8 cellular contexts compared by ENCODE assay signal in genomic region chr4:154503598-154503997, GRCh38. TPM values are rescaled to one million over a fixed set of nuclear protein-coding genes. Genes with fewer than 3 reads are reported as not detected.
DNase-seq lines count a peak whose midpoint lies in the region; ATAC-seq, FAIRE-seq and TF ChIP-seq lines count a peak whose summit lies in the region.

No MANE protein-coding gene starts in this region.

- H3K27me3 ChIP-seq in BE2C (peaks cover 50% of the 10 kb centered on the region), HCT116 (ENCODE audit: insufficient read depth, low read length) (peaks cover 14% of the 10 kb centered on the region)

- H3K4me1 ChIP-seq in BE2C (no peaks in the 10 kb centered on the region), HCT116 (ENCODE audit: control insufficient read depth in 1 of 2, insufficient read depth in 2 of 2, low read length in 2 of 2) (peaks cover 0 to 2% of the 10 kb centered on the region in 2 experiments; a peak in 1 of 4 replicates), kidney (ENCODE audit: control insufficient read depth in 1 of 2, insufficient read depth in 1 of 2, low read depth in 1 of 2, low read length in 2 of 2) (no peaks in the 10 kb centered on the region)

- TF ChIP-seq POLR2A in HCT116 (IDR thresholded peaks at IDR 0.05; ENCODE audit: borderline replicate concordance, extremely low read depth, insufficient read depth, insufficient read length), result no peak

- intact Hi-C loops in HCT116 (cut with micrococcal nuclease) (loop anchor here (5.0 to 10.0 kb wide), 2 partner anchors 429 to 731 kb away; no protein-coding TSS in a partner anchor), kidney (cut with DNase I) (no loop called here)

- RAD21 ChIA-PET in HCT116 (lab: Charles Lee; ENCODE audit: low non-redundant PET in 1 of 2, low total read pairs in 2 of 2, uncharacterized antibody in 2 of 2, unreplicated experiment in 2 of 2), result no interaction called here

- no peaks in the 10 kb centered on the region for H3K9me2 ChIP-seq in HCT116 (ENCODE audit: insufficient read depth)

- no peaks in the 10 kb centered on the region for H3K9me3 ChIP-seq in BE2C
- H3K9me3 ChIP-seq in HCT116 (ENCODE audit: control insufficient read depth in 1 of 2, insufficient read depth in 1 of 2, low read depth in 1 of 2, low read length in 2 of 2), result no peaks in the 10 kb centered on the region
- no peaks in the 10 kb centered on the region for H3K9me3 ChIP-seq in kidney (ENCODE audit: control insufficient read depth in 1 of 2, low read length in 2 of 2)

- POLR2A ChIA-PET in HCT116 (lab: Charles Lee), result no interaction called here

- TF ChIP-seq CTCF in BE2C (IDR thresholded peaks at IDR 0.05; ENCODE audit: low read depth, low read length) (peak; percentile 71), HCT116 (IDR thresholded peaks at IDR 0.05 in 2 of 3, conservative IDR thresholded peaks at IDR 0.05 in 1 of 3; ENCODE audit: borderline replicate concordance in 1 of 3, insufficient read depth in 1 of 3, low read depth in 2 of 3, low read length in 2 of 3) (peak; percentile 35 to 69 (median 66); a peak in 5 of 6 replicates), kidney (IDR thresholded peaks at IDR 0.05; ENCODE audit: borderline replicate concordance, extremely low read depth, insufficient read depth) (peak; percentile 8)

- H3K27ac ChIP-seq in HCT116 (ENCODE audit: low read depth, low read length) (no peak overlapping the region), kidney (ENCODE audit: low read depth in 2 of 2, low read length in 2 of 2) (no peak overlapping the region)

- H3K4me2 ChIP-seq in HCT116 (ENCODE audit: low read length), result no peak overlapping the region

- CTCF ChIA-PET in HCT116 (lab: Charles Lee), result no interaction called here

- H3K79me2 ChIP-seq in HCT116 (ENCODE audit: insufficient read depth, low read length), result no peaks in the 10 kb centered on the region

- no TSS peak for BruUV-seq in HCT116 (replicated peaks; lab: Mats Ljungman, UMichigan)

- FAIRE-seq in kidney (lab: Jason Lieb, UNC), result no peak

- H3K36me3 ChIP-seq in BE2C (no peaks in the 10 kb centered on the region), HCT116 (ENCODE audit: control insufficient read depth in 1 of 2, insufficient read depth in 2 of 2, low read length in 2 of 2) (no peaks in the 10 kb centered on the region), kidney (ENCODE audit: control insufficient read depth in 1 of 2, insufficient read depth in 2 of 2, low read length in 2 of 2) (no peaks in the 10 kb centered on the region)

- DNase-seq in BE2C (no peak), HCT116 (ENCODE audit: low read depth, low spot score) (peak; percentile 50), SW480 (ENCODE audit: low spot score) (peak; percentile 42), kidney (no peak), mesenteric fat pad (ENCODE audit: low spot score) (no peak)
- DNase-seq in stimulated activated CD4-positive, alpha-beta T cell treated with anti-CD3 and anti-CD28 coated beads, Interleukin-4, amount 100 ng/mL, for 24 hours, result no peak
- no peak for DNase-seq in activated CD4-positive, alpha-beta T cell treated with anti-CD3 and anti-CD28 coated beads for 4 hours

- no peaks in the 10 kb centered on the region for H4K20me1 ChIP-seq in HCT116 (ENCODE audit: insufficient read depth)

- TF ChIP-seq RAD21 in HCT116 (IDR thresholded peaks at IDR 0.05; ENCODE audit: low read depth), result peak; percentile 55; the same call in 1 of the 2 replicates

- H3K9ac ChIP-seq in HCT116 (ENCODE audit: low read length) (no peak overlapping the region), kidney (ENCODE audit: low read length in 2 of 2) (no peak overlapping the region)

- peak overlapping the region; percentile 5 for H2AFZ ChIP-seq in HCT116 (ENCODE audit: low read depth, low read length, poor library complexity, severe bottlenecking)

- H3K4me3 ChIP-seq in BE2C (ENCODE audit: low read depth, low read length) (no peak overlapping the region), HCT116 (replicated peaks in 1 of 2; ENCODE audit: low read depth in 1 of 2, low read length in 2 of 2) (no peak overlapping the region), kidney (ENCODE audit: low read length in 2 of 2) (no peak overlapping the region)

- ATAC-seq in HCT116 (peak; percentile 78), HG02588 (IDR thresholded peaks at IDR 0.05; ENCODE audit: unreplicated experiment) (no peak)

TF ChIP-seq in HCT116, 20 proteins besides CTCF, POLR2A, EP300 and RAD21:
- TF ChIP-seq SP1 (IDR thresholded peaks at IDR 0.05; ENCODE audit: low read depth) (no peak), CBX3 (IDR thresholded peaks at IDR 0.05; ENCODE audit: low read depth) (0 out of 2 replicates have a peak, but pooled peaks have one; percentile 17), TCF7L2 (IDR thresholded peaks at IDR 0.05; ENCODE audit: borderline replicate concordance, extremely low read depth, insufficient read depth, insufficient read length) (no peak)

RNA-seq across cellular contexts. Expression of gene DCHS2, which starts 12.0 kb away (rescaled TPM):
- not detected for polyA plus RNA-seq in BE2C (2012; ENCODE audit: insufficient read depth, insufficient read length, low read depth)
- total RNA-seq in HCT116 (2021; ENCODE audit: unreplicated experiment) (0.05 TPM), kidney (0.47 TPM), mesenteric fat pad (0.32 TPM)
- polyA plus RNA-seq in HCT116 (2012), result not detected in 2 replicates
- polyA plus RNA-seq in kidney (ENCODE audit: insufficient read depth, low read depth, low replicate concordance), result not detected

RNA-seq across cellular contexts. Expression of gene PLRG1, which starts 46.6 kb away (rescaled TPM):
- polyA plus RNA-seq in BE2C (2012; ENCODE audit: insufficient read depth, insufficient read length, low read depth), result 64.5 TPM
- total RNA-seq in HCT116 (2021; ENCODE audit: unreplicated experiment) (141 TPM), kidney (69.7 TPM), mesenteric fat pad (66.8 TPM)
- 81.9 and 111 TPM in 2 replicates for polyA plus RNA-seq in HCT116 (2012)
- 54.6 TPM for polyA plus RNA-seq in kidney (ENCODE audit: insufficient read depth, low read depth, low replicate concordance)

RNA-seq across cellular contexts. Expression of gene FGB, which starts 59.2 kb away (rescaled TPM):
- not detected for polyA plus RNA-seq in BE2C (2012; ENCODE audit: insufficient read depth, insufficient read length, low read depth)
- total RNA-seq in HCT116 (2021; ENCODE audit: unreplicated experiment) (2.0 TPM), kidney (42.5 TPM), mesenteric fat pad (not detected)
- polyA plus RNA-seq in HCT116 (2012), result not detected in 2 replicates
- 23.5 TPM for polyA plus RNA-seq in kidney (ENCODE audit: insufficient read depth, low read depth, low replicate concordance)

Comparison
In these comparisons a context has a peak if more than half of its experiments do, and no peak if none do; other contexts are left out.
1. DNase-seq: peak in HCT116 (single experiment) and SW480 (single experiment); none in BE2C (single experiment), kidney (single experiment), stimulated activated CD4-positive, alpha-beta T cell treated with anti-CD3 and anti-CD28 coated beads, Interleukin-4, amount 100 ng/mL, for 24 hours (single experiment), mesenteric fat pad (single experiment) and activated CD4-positive, alpha-beta T cell treated with anti-CD3 and anti-CD28 coated beads for 4 hours (0 of 2).
2. CTCF ChIP-seq: peak in every context shown above with its lines; median percentile 71 in BE2C; 66 in HCT116; 8 in kidney.
3. RNA of gene FGB, which starts 59.2 kb away (total RNA-seq): 42.5 TPM in kidney (single experiment); 2.0 TPM in HCT116 (single experiment) and not detected in mesenteric fat pad (single experiment); every median in the first group is over 10 times any median in the second.